Comparison of ENCODE assay signal across 7 cellular contexts in genomic region chr2:36922629-36923028, GRCh38. TPM values are rescaled to one million over a fixed set of nuclear protein-coding genes. Genes with fewer than 3 reads are reported as not detected.
DNase-seq lines count a peak whose midpoint lies in the region; ATAC-seq and TF ChIP-seq lines count a peak whose summit lies in the region.
"Not testable (repeated sequence)": the region's sequence is repeated elsewhere in the genome, so short reads cannot be mapped to it uniquely, and the experiment has no call there.

No MANE protein-coding gene starts in this region.

- WGBS in H9 (ENCODE audit: extremely low coverage, insufficient read length, low lambda C conversion rate): no CpG with 5 or more reads among the region's 10 CpGs

- not testable (repeated sequence) for H3K14ac ChIP-seq in H9 (ENCODE audit: insufficient read depth, low read length)

- H3K36me3 ChIP-seq in CD4-positive, CD25-positive, alpha-beta regulatory T cell (ENCODE audit: control insufficient read depth, insufficient read depth, low read length): not testable (repeated sequence)

- not testable (repeated sequence) for H4K8ac ChIP-seq in H9 (replicated peaks; ENCODE audit: insufficient read length, low read depth, low read length)

- not testable (repeated sequence) for DNase-seq in CD4-positive, CD25-positive, alpha-beta regulatory T cell; H9; activated T-helper 1 cell treated with anti-CD3 and anti-CD28 coated beads, Interleukin-12 subunit alpha, Interleukin-12 subunit beta, Interleukin-2, Interleukin-4 antibody, amounts not matched to agents 30 ng/mL and 10 ng/mL and 1 ng/mL, durations not matched to agents 14 hours and 24 hours and 36 hours (ENCODE audit: low spot score); mesothelial cell of epicardium (ENCODE audit: low spot score in 2 of 2, unreplicated experiment in 2 of 2); stimulated activated effector memory CD8-positive, alpha-beta T cell treated with anti-CD3 and anti-CD28 coated beads, Interleukin-12 subunit alpha, Interleukin-12 subunit beta, amount 100 ng/mL, for 72 hours (ENCODE audit: low spot score in 2 of 2)
- peak; percentile 30 for DNase-seq in activated CD4-positive, alpha-beta T cell treated with anti-CD3 and anti-CD28 coated beads for 48 hours

- H2BK12ac ChIP-seq in H9 (ENCODE audit: insufficient read length, low read depth, low read length): not testable (repeated sequence)

- not testable (repeated sequence) for H3T11ph ChIP-seq in H9 (ENCODE audit: low read length)

- not testable (repeated sequence) for H3K4ac ChIP-seq in H9 (ENCODE audit: low read depth, low read length)

- not testable (repeated sequence) for H3K9me3 ChIP-seq in CD4-positive, CD25-positive, alpha-beta regulatory T cell (ENCODE audit: control insufficient read depth in 2 of 2, low read length in 2 of 2); H9 (ENCODE audit: control insufficient read depth, low read depth, low read length)

- peaks cover 28 to 44% (median 39%) of the 10 kb centered on the region in 4 donors for H3K4me1 Mint-ChIP-seq in CD4-positive, CD25-positive, alpha-beta regulatory T cell
- H3K4me1 Mint-ChIP-seq in H9 (peaks cover 28 to 31% of the 10 kb centered on the region in 2 experiments), mesothelial cell of epicardium (peaks cover 24% of the 10 kb centered on the region)
- peaks cover 31% of the 10 kb centered on the region for H3K4me1 Mint-ChIP-seq in activated T-helper 1 cell treated with anti-CD3 and anti-CD28 coated beads, Interleukin-12 subunit alpha, Interleukin-12 subunit beta, Interleukin-2, Interleukin-4 antibody, amounts not matched to agents 30 ng/mL and 10 ng/mL and 1 ng/mL, durations not matched to agents 14 hours and 24 hours and 36 hours (ENCODE audit: low read depth)
- H3K4me1 Mint-ChIP-seq in activated naive CD8-positive, alpha-beta T cell (ENCODE audit: low read depth): peaks cover 42% of the 10 kb centered on the region
- peaks cover 32% of the 10 kb centered on the region for H3K4me1 Mint-ChIP-seq in stimulated activated effector memory CD8-positive, alpha-beta T cell treated with anti-CD3 and anti-CD28 coated beads, Interleukin-12 subunit alpha, Interleukin-12 subunit beta, amount 100 ng/mL, for 72 hours

- not testable (repeated sequence) for H2BK20ac ChIP-seq in H9 (ENCODE audit: low read depth, low read length, poor library complexity, severe bottlenecking)

- H3K9me3 Mint-ChIP-seq in CD4-positive, CD25-positive, alpha-beta regulatory T cell; H9; activated T-helper 1 cell treated with anti-CD3 and anti-CD28 coated beads, Interleukin-12 subunit alpha, Interleukin-12 subunit beta, Interleukin-2, Interleukin-4 antibody, amounts not matched to agents 30 ng/mL and 10 ng/mL and 1 ng/mL, durations not matched to agents 14 hours and 24 hours and 36 hours; activated naive CD8-positive, alpha-beta T cell (ENCODE audit: low read depth); mesothelial cell of epicardium; stimulated activated effector memory CD8-positive, alpha-beta T cell treated with anti-CD3 and anti-CD28 coated beads, Interleukin-12 subunit alpha, Interleukin-12 subunit beta, amount 100 ng/mL, for 72 hours: not testable (repeated sequence)

- not testable (repeated sequence) for H4K20me1 ChIP-seq in H9 (ENCODE audit: control insufficient read depth, insufficient read depth, insufficient read length)

- not testable (repeated sequence) for H3K27me3 Mint-ChIP-seq in CD4-positive, CD25-positive, alpha-beta regulatory T cell; H9 (ENCODE audit: low read depth); activated T-helper 1 cell treated with anti-CD3 and anti-CD28 coated beads, Interleukin-12 subunit alpha, Interleukin-12 subunit beta, Interleukin-2, Interleukin-4 antibody, amounts not matched to agents 30 ng/mL and 10 ng/mL and 1 ng/mL, durations not matched to agents 14 hours and 24 hours and 36 hours (ENCODE audit: insufficient read depth); activated naive CD8-positive, alpha-beta T cell; mesothelial cell of epicardium (ENCODE audit: low read depth)

- H2BK5ac ChIP-seq in H9 (ENCODE audit: insufficient read length, low read length): not testable (repeated sequence)

- H2BK15ac ChIP-seq in H9 (ENCODE audit: low read depth, low read length): not testable (repeated sequence)

- not testable (repeated sequence) for H3K9ac ChIP-seq in H9 (ENCODE audit: extremely low read depth, insufficient read length, low read length)

- not testable (repeated sequence) for H3K18ac ChIP-seq in H9 (ENCODE audit: insufficient read length, low read depth, low read length)

- H3K79me1 ChIP-seq in H9 (ENCODE audit: insufficient read depth, low read depth, low read length, poor library complexity, severe bottlenecking): not testable (repeated sequence)

- not testable (repeated sequence) for H2AK5ac ChIP-seq in H9 (ENCODE audit: insufficient read length, low read length)

- not testable (repeated sequence) for H2AFZ ChIP-seq in H9 (ENCODE audit: low read length)

- not testable (repeated sequence) for H2BK120ac ChIP-seq in H9 (ENCODE audit: low read depth, low read length, poor library complexity, severe bottlenecking)

- not testable (repeated sequence) for H3K4me2 ChIP-seq in H9 (ENCODE audit: insufficient read depth, insufficient read length, low read length)

- H3K4me3 Mint-ChIP-seq in CD4-positive, CD25-positive, alpha-beta regulatory T cell; H9; activated T-helper 1 cell treated with anti-CD3 and anti-CD28 coated beads, Interleukin-12 subunit alpha, Interleukin-12 subunit beta, Interleukin-2, Interleukin-4 antibody, amounts not matched to agents 30 ng/mL and 10 ng/mL and 1 ng/mL, durations not matched to agents 14 hours and 24 hours and 36 hours; mesothelial cell of epicardium; stimulated activated effector memory CD8-positive, alpha-beta T cell treated with anti-CD3 and anti-CD28 coated beads, Interleukin-12 subunit alpha, Interleukin-12 subunit beta, amount 100 ng/mL, for 72 hours: not testable (repeated sequence)
- peak overlapping the region; percentile 24 for H3K4me3 Mint-ChIP-seq in activated naive CD8-positive, alpha-beta T cell

- not testable (repeated sequence) for H3K56ac ChIP-seq in H9 (ENCODE audit: insufficient read length, low read depth, low read length)

- H3K23ac ChIP-seq in H9 (ENCODE audit: insufficient read length, low read depth, low read length): not testable (repeated sequence)

- H3K23me2 ChIP-seq in H9 (ENCODE audit: insufficient read length, low read depth, low read length, poor library complexity, severe bottlenecking): not testable (repeated sequence)

- H4K91ac ChIP-seq in H9 (ENCODE audit: insufficient read length, low read depth, low read length): not testable (repeated sequence)

- not testable (repeated sequence) for H3K27ac ChIP-seq in CD4-positive, CD25-positive, alpha-beta regulatory T cell (ENCODE audit: insufficient read depth, low read length, poor library complexity, severe bottlenecking); H9 (ENCODE audit: insufficient read length, low read depth, low read length)

- not testable (repeated sequence) for H4K5ac ChIP-seq in H9 (ENCODE audit: insufficient read length, low read depth, low read length)

- H3K79me2 ChIP-seq in H9 (ENCODE audit: insufficient read depth, low read length): not testable (repeated sequence)

- peak overlapping the region in 2 of 3 donors; percentile 54 to 75 for H3K27ac Mint-ChIP-seq in CD4-positive, CD25-positive, alpha-beta regulatory T cell
- H3K27ac Mint-ChIP-seq in H9 (peak overlapping the region; percentile 66 to 87 (median 66); a peak in 5 of 7 replicates), mesothelial cell of epicardium (peak overlapping the region; percentile 6)
- H3K27ac Mint-ChIP-seq in activated T-helper 1 cell treated with anti-CD3 and anti-CD28 coated beads, Interleukin-12 subunit alpha, Interleukin-12 subunit beta, Interleukin-2, Interleukin-4 antibody, amounts not matched to agents 30 ng/mL and 10 ng/mL and 1 ng/mL, durations not matched to agents 14 hours and 24 hours and 36 hours: peak overlapping the region; percentile 20
- H3K27ac Mint-ChIP-seq in activated naive CD8-positive, alpha-beta T cell: peak overlapping the region; percentile 69
- peak overlapping the region; percentile 50 for H3K27ac Mint-ChIP-seq in stimulated activated effector memory CD8-positive, alpha-beta T cell treated with anti-CD3 and anti-CD28 coated beads, Interleukin-12 subunit alpha, Interleukin-12 subunit beta, amount 100 ng/mL, for 72 hours

- peaks cover 25% of the 10 kb centered on the region for H3K36me3 Mint-ChIP-seq in CD4-positive, CD25-positive, alpha-beta regulatory T cell
- H3K36me3 Mint-ChIP-seq in H9 (ENCODE audit: insufficient read depth in 1 of 3, low read depth in 3 of 3): peaks cover 8 to 18% (median 18%) of the 10 kb centered on the region in 3 experiments; a peak in 6 of 7 replicates
- H3K36me3 Mint-ChIP-seq in activated T-helper 1 cell treated with anti-CD3 and anti-CD28 coated beads, Interleukin-12 subunit alpha, Interleukin-12 subunit beta, Interleukin-2, Interleukin-4 antibody, amounts not matched to agents 30 ng/mL and 10 ng/mL and 1 ng/mL, durations not matched to agents 14 hours and 24 hours and 36 hours (ENCODE audit: low read depth): peaks cover 18% of the 10 kb centered on the region
- not testable (repeated sequence) for H3K36me3 Mint-ChIP-seq in activated naive CD8-positive, alpha-beta T cell
- peaks cover 13% of the 10 kb centered on the region for H3K36me3 Mint-ChIP-seq in mesothelial cell of epicardium
- peaks cover 22% of the 10 kb centered on the region for H3K36me3 Mint-ChIP-seq in stimulated activated effector memory CD8-positive, alpha-beta T cell treated with anti-CD3 and anti-CD28 coated beads, Interleukin-12 subunit alpha, Interleukin-12 subunit beta, amount 100 ng/mL, for 72 hours

- not testable (repeated sequence) for H3K4me1 ChIP-seq in CD4-positive, CD25-positive, alpha-beta regulatory T cell (ENCODE audit: control insufficient read depth, insufficient read depth, low read length, poor library complexity, severe bottlenecking); H9 (ENCODE audit: insufficient read depth, low read length)

- not testable (repeated sequence) for H3K27me3 ChIP-seq in CD4-positive, CD25-positive, alpha-beta regulatory T cell (ENCODE audit: control insufficient read depth, insufficient read depth, low read length); H9 (ENCODE audit: insufficient read depth, low read length)

- TF ChIP-seq CTCF in H9 (conservative IDR thresholded peaks at IDR 0.05); mesothelial cell of epicardium (IDR thresholded peaks at IDR 0.05; ENCODE audit: unreplicated experiment): not testable (repeated sequence)

- ATAC-seq in CD4-positive, CD25-positive, alpha-beta regulatory T cell (ENCODE audit: low read depth in 2 of 2); stimulated activated effector memory CD8-positive, alpha-beta T cell treated with anti-CD3 and anti-CD28 coated beads, Interleukin-12 subunit alpha, Interleukin-12 subunit beta, amount 100 ng/mL, for 72 hours: not testable (repeated sequence)

- intact Hi-C loops in activated T-helper 1 cell treated with anti-CD3 and anti-CD28 coated beads, Interleukin-12 subunit alpha, Interleukin-12 subunit beta, Interleukin-2, Interleukin-4 antibody, amounts not matched to agents 30 ng/mL and 10 ng/mL and 1 ng/mL, durations not matched to agents 14 hours and 24 hours and 36 hours (cut with micrococcal nuclease): loop anchor here (2.0 kb wide), 1 partner anchor 44 kb away; the partner anchor contains the start of gene STRN

- H3K4me3 ChIP-seq in CD4-positive, CD25-positive, alpha-beta regulatory T cell (ENCODE audit: low read depth, low read length): not testable (repeated sequence)

RNA-seq across cellular contexts. Expression of gene STRN, which starts 43.7 kb away (rescaled TPM):
- 34.8 TPM for total RNA-seq in CD4-positive, CD25-positive, alpha-beta regulatory T cell
- 10 to 100 TPM; 12.3 to 16.4 (median 12.3) TPM for polyA plus RNA-seq in CD4-positive, CD25-positive, alpha-beta regulatory T cell
- total RNA-seq in H9 (2021) (31.4 and 31.7 TPM in 2 replicates), mesothelial cell of epicardium (24.9 to 26.6 TPM (median 25.7 TPM) in 3 replicates)
- total RNA-seq in activated T-helper 1 cell treated with anti-CD3 and anti-CD28 coated beads, Interleukin-12 subunit alpha, Interleukin-12 subunit beta, Interleukin-2, Interleukin-4 antibody, amounts not matched to agents 30 ng/mL and 10 ng/mL and 1 ng/mL, durations not matched to agents 14 hours and 24 hours and 36 hours: 28.8 and 29.0 TPM in 2 replicates

Comparison
In these comparisons a context has a peak if more than half of its experiments do, and no peak if none do; other contexts are left out.
1. H3K27ac Mint-ChIP-seq: peak in every context shown above with its lines; median percentile 69 in activated naive CD8-positive, alpha-beta T cell; 66 in H9; 64 in CD4-positive, CD25-positive, alpha-beta regulatory T cell; 50 in stimulated activated effector memory CD8-positive, alpha-beta T cell treated with anti-CD3 and anti-CD28 coated beads, Interleukin-12 subunit alpha, Interleukin-12 subunit beta, amount 100 ng/mL, for 72 hours; 20 in activated T-helper 1 cell treated with anti-CD3 and anti-CD28 coated beads, Interleukin-12 subunit alpha, Interleukin-12 subunit beta, Interleukin-2, Interleukin-4 antibody, amounts not matched to agents 30 ng/mL and 10 ng/mL and 1 ng/mL, durations not matched to agents 14 hours and 24 hours and 36 hours; 6 in mesothelial cell of epicardium.